In genomic region chr9:95875305-95876137, GRCh38 we compare ENCODE assay signal across 8 cellular contexts. TPM values are rescaled to one million over a fixed set of nuclear protein-coding genes. Genes with fewer than 3 reads are reported as not detected.
A peak's percentile ranks its signal among the peaks of the same experiment; 100 is the strongest.
DNase-seq lines count a peak whose midpoint lies in the region; ATAC-seq, FAIRE-seq and TF ChIP-seq lines count a peak whose summit lies in the region.

Gene ERCC6L2, plus strand, starts transcription at chr9:95875691. Its CDS starts 348 bp downstream, at chr9:95876039.

- no peaks in the 10 kb centered on the region for H3K9me3 Mint-ChIP-seq in Calu3 (ENCODE audit: low read depth, unreplicated experiment)
- no peaks in the 10 kb centered on the region for H3K9me3 Mint-ChIP-seq in effector memory CD8-positive, alpha-beta T cell

- FAIRE-seq in HTR-8/SVneo (lab: Jason Lieb, UNC) = peak; percentile 71

- H3K4me3 Mint-ChIP-seq in Calu3 (ENCODE audit: low read depth, unreplicated experiment) = no peak within 1 kb of the TSS
- no peak within 1 kb of the TSS for H3K4me3 Mint-ChIP-seq in effector memory CD8-positive, alpha-beta T cell

- CTCF ChIA-PET in Calu3 (lab: Charles Lee) = interaction anchor here (0.5 kb wide), 1 partner anchor 343 kb away, joined by 4 read pairs; no protein-coding TSS in a partner anchor
- CTCF ChIA-PET in activated CD8-positive, alpha-beta memory T cell treated with anti-CD3 and anti-CD28 coated beads for 36 hours (lab: Charles Lee) = interaction anchor here (0.6 to 1.2 kb wide), 3 partner anchors 22 to 342 kb away, joined by 3 to 6 read pairs (median 3); no protein-coding TSS in a partner anchor

- H3K36me3 Mint-ChIP-seq in Calu3 (ENCODE audit: insufficient read depth, unreplicated experiment) = no peaks in the 10 kb centered on the region
- H3K36me3 Mint-ChIP-seq in effector memory CD8-positive, alpha-beta T cell (ENCODE audit: insufficient read depth) = peaks cover 22% of the 10 kb centered on the region

- intact Hi-C loops in Calu3 (cut with micrococcal nuclease; ENCODE audit: unreplicated experiment) = no loop called here

- no peaks in the 10 kb centered on the region for H3K27me3 Mint-ChIP-seq in Calu3 (ENCODE audit: unreplicated experiment)
- H3K27me3 Mint-ChIP-seq in effector memory CD8-positive, alpha-beta T cell = no peaks in the 10 kb centered on the region

- no TSS peak for BruUV-seq in Calu3 (replicated peaks; lab: Mats Ljungman, UMichigan)

- no peak for TF ChIP-seq CTCF in Calu3 (IDR thresholded peaks at IDR 0.05; ENCODE audit: unreplicated experiment)

- H3K4me1 Mint-ChIP-seq in Calu3 (ENCODE audit: low read depth, unreplicated experiment) = no peaks in the 10 kb centered on the region
- peaks cover 16 to 24% of the 10 kb centered on the region in 2 donors for H3K4me1 Mint-ChIP-seq in effector memory CD8-positive, alpha-beta T cell (ENCODE audit: low read depth in 2 of 2)

- no peak within 1 kb of the TSS for H3K27ac Mint-ChIP-seq in Calu3 (ENCODE audit: unreplicated experiment)
- no peak within 1 kb of the TSS for H3K27ac Mint-ChIP-seq in effector memory CD8-positive, alpha-beta T cell

- POLR2A ChIA-PET in activated CD8-positive, alpha-beta memory T cell treated with anti-CD3 and anti-CD28 coated beads for 36 hours (lab: Charles Lee) = interaction anchor here (1.0 to 1.1 kb wide), 4 partner anchors 13 to 52 kb away, joined by 3 to 6 read pairs (median 3); no protein-coding TSS in a partner anchor

- DNase-seq in Calu3 = peak; percentile 89
- DNase-seq in HTR-8/SVneo (ENCODE audit: insufficient read length, low spot score) = peak; percentile 88
- peak; percentile 92 for DNase-seq in NOMO-1 treated with DMSO at 0.1 percent for 48 hours (lab: John Stamatoyannopoulos, UW; ENCODE audit: unreplicated experiment)
- DNase-seq in effector memory CD8-positive, alpha-beta T cell = peak; percentile 90 to 92 (median 92)
- peak; percentile 98 for DNase-seq in medulla oblongata (ENCODE audit: extremely low spot score)
- DNase-seq in stimulated activated CD8-positive, alpha-beta memory T cell treated with anti-CD3 and anti-CD28 coated beads, Interleukin-15, amount 100 ng/mL, for 24 hours (ENCODE audit: low read depth) = peak; percentile 80

- ATAC-seq in GM21447 (IDR thresholded peaks at IDR 0.05; ENCODE audit: unreplicated experiment) = peak; percentile 83
- peak; percentile 84 for ATAC-seq in effector memory CD8-positive, alpha-beta T cell (replicated peaks)

RNA-seq across cellular contexts. Expression of gene ERCC6L2, which starts in this region (rescaled TPM):
- 18.1 and 20.3 TPM in 2 replicates for total RNA-seq in Calu3 (2022)
- 10 to 100 TPM; 32.9 to 33.1 TPM for total RNA-seq in activated CD8-positive, alpha-beta memory T cell treated with anti-CD3 and anti-CD28 coated beads for 36 hours

Comparison
In these comparisons a context has a peak if more than half of its experiments do, and no peak if none do; other contexts are left out.
1. Peak in every context shown above with its lines: DNase-seq and ATAC-seq.